ENCODE assay signal across 8 cellular contexts in the genomic region with DNA sequence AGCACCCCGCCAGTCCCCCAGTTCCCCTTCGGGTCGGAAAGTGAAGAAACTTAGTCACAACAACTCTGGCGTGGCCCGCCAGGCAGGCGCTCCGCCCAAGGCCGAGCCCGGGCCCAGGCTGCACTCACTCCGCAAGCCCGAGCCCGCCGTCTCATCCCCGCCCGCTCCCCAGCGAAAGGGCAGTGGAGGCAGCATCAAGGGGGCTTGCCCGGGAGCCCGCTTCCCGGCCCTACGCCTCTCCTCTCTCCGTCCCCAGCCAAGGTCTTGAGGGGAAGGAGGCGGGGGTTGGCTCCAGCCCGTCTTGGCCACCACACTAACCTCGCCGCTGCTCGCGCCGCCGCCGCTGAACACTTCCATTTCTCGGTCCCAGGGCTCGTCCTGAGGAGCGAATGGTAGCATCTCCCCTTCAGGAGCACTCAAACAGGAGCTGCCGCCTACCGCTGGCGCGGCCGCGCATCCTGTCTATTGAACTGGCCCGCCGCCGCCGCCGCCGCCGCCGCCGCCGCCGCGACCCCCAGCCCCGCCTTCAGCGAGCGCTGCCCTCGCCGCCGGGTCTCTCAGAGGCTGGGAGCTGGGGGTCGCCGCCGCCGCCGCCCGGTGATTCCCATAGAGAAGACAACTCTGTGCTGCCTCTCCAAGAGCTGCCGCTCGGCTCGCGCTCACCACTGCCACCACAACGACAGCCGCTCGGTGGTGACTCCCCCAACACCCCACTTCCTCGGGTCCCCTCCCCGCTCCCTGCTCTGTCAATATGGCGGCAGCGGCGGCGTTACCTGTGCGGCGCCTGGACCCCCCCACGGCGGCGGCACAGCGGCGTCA. TPM values are rescaled to one million over a fixed set of nuclear protein-coding genes. Genes with fewer than 3 reads are reported as not detected.
DNase-seq lines count a peak whose midpoint lies in the region; ATAC-seq lines count a peak whose summit lies in the region.

A gene (minus strand): TSS at position 699 of the 819 bp plus-strand sequence. CDS start 300 bp downstream, at position 399.

- no peaks in the 10 kb centered on the region for H3K27me3 ChIP-seq in aorta (ENCODE audit: control insufficient read depth in 1 of 2, insufficient read depth in 2 of 2, low read length in 1 of 2)

- peak within 1 kb of the TSS; percentile 67 to 79 for H3K4me3 ChIP-seq in aorta (ENCODE audit: low read length in 2 of 2)

- CTCF ChIA-PET in T-cell (lab: Charles Lee) = no interaction called here

- no peak within 1 kb of the TSS for H3K27ac Mint-ChIP-seq in activated CD4-positive, alpha-beta T cell treated with anti-CD3 and anti-CD28 coated beads, Interleukin-2, amount 10 ng/mL, durations not matched to agents 24 days and 14 days
- H3K27ac Mint-ChIP-seq in T-cell (no peak within 1 kb of the TSS), naive B cell (peak within 1 kb of the TSS in 1 of 6 donors; percentile 91)

- peak within 1 kb of the TSS; percentile 55 for H3K4me3 Mint-ChIP-seq in activated CD4-positive, alpha-beta T cell treated with anti-CD3 and anti-CD28 coated beads, Interleukin-2, amount 10 ng/mL, durations not matched to agents 24 days and 14 days
- H3K4me3 Mint-ChIP-seq in T-cell = peak within 1 kb of the TSS; percentile 49 to 63 (median 52)
- peak within 1 kb of the TSS; percentile 48 to 83 (median 68) for H3K4me3 Mint-ChIP-seq in naive B cell

- intact Hi-C loops in activated CD4-positive, alpha-beta T cell treated with anti-CD3 and anti-CD28 coated beads, Interleukin-2, amount 10 ng/mL, durations not matched to agents 24 days and 14 days (cut with micrococcal nuclease) = no loop called here
- intact Hi-C loops in aorta (cut with DNase I) = loop anchor here in 1 of 2 donors (5.0 kb wide), 1 partner anchor 315 kb away; a partner anchor contains a TSS

- H3K36me3 ChIP-seq in aorta (ENCODE audit: control insufficient read depth in 1 of 2, insufficient read depth in 2 of 2, low read length in 1 of 2) = no peaks in the 10 kb centered on the region

- H3K4me1 Mint-ChIP-seq in activated CD4-positive, alpha-beta T cell treated with anti-CD3 and anti-CD28 coated beads, Interleukin-2, amount 10 ng/mL, durations not matched to agents 24 days and 14 days = no peaks in the 10 kb centered on the region
- H3K4me1 Mint-ChIP-seq in T-cell = peaks cover 0 to 7% (median 6%) of the 10 kb centered on the region in 3 donors
- H3K4me1 Mint-ChIP-seq in naive B cell = peaks cover 0 to 5% (median 5%) of the 10 kb centered on the region in 3 donors

- WGBS in aorta, 2 donors = 1 to 31% methylated on average over 70 to 83 of the region's 83 CpGs

- no peaks in the 10 kb centered on the region for H3K9me3 ChIP-seq in aorta (ENCODE audit: control insufficient read depth, low read length)

- no peaks in the 10 kb centered on the region for H3K9me3 Mint-ChIP-seq in activated CD4-positive, alpha-beta T cell treated with anti-CD3 and anti-CD28 coated beads, Interleukin-2, amount 10 ng/mL, durations not matched to agents 24 days and 14 days
- H3K9me3 Mint-ChIP-seq in T-cell (peaks cover 0 to 8% (median 3%) of the 10 kb centered on the region in 3 donors), naive B cell (peaks cover 0 to 15% (median 5%) of the 10 kb centered on the region in 7 donors)

- H3K27ac ChIP-seq in aorta (ENCODE audit: low read depth in 1 of 2, low read length in 2 of 2) = peak within 1 kb of the TSS in 1 of 2 donors; percentile 64

- peak; percentile 42 for DNase-seq in activated CD4-positive, alpha-beta T cell treated with anti-CD3 and anti-CD28 coated beads, Interleukin-2, amount 10 ng/mL, durations not matched to agents 24 days and 14 days
- DNase-seq in activated CD4-positive, alpha-beta T cell treated with anti-CD3 and anti-CD28 coated beads for 1 hour = no peak
- DNase-seq in T-cell = peak in 7 of 34 experiments; percentile 0 to 28 (median 3)
- DNase-seq in naive B cell = peak; percentile 7
- peak; percentile 48 to 80 for DNase-seq in aorta
- DNase-seq in NCI-H128 (lab: John Stamatoyannopoulos, UW; ENCODE audit: unreplicated experiment) = no peak

- no peaks in the 10 kb centered on the region for H3K36me3 Mint-ChIP-seq in activated CD4-positive, alpha-beta T cell treated with anti-CD3 and anti-CD28 coated beads, Interleukin-2, amount 10 ng/mL, durations not matched to agents 24 days and 14 days (ENCODE audit: low read depth)
- H3K36me3 Mint-ChIP-seq in T-cell (no peaks in the 10 kb centered on the region), naive B cell (no peaks in the 10 kb centered on the region)

- ATAC-seq in HG03139 (IDR thresholded peaks at IDR 0.05; ENCODE audit: unreplicated experiment) (peak; percentile 38), T-cell (replicated peaks in 1 of 4) (peak; percentile 20 to 58 (median 30)), esophagus mucosa (peak; percentile 64), naive B cell (ENCODE audit: low read depth in 2 of 2) (peak; percentile 64 to 78), aorta (ENCODE audit: low FRiP score) (peak; percentile 76)

- H3K27me3 Mint-ChIP-seq in activated CD4-positive, alpha-beta T cell treated with anti-CD3 and anti-CD28 coated beads, Interleukin-2, amount 10 ng/mL, durations not matched to agents 24 days and 14 days = peaks cover 8% of the 10 kb centered on the region
- H3K27me3 Mint-ChIP-seq in T-cell (peaks cover 16 to 40% of the 10 kb centered on the region in 2 donors), naive B cell (peaks cover 8 to 27% (median 23%) of the 10 kb centered on the region in 3 donors)

- no peaks in the 10 kb centered on the region for H3K4me1 ChIP-seq in aorta (ENCODE audit: control insufficient read depth in 1 of 2, insufficient read depth in 2 of 2, low read length in 2 of 2)

- POLR2A ChIA-PET in T-cell (lab: Charles Lee) = no interaction called here

RNA-seq across cellular contexts. Expression of the gene that starts here (rescaled TPM):
- total RNA-seq in activated CD4-positive, alpha-beta T cell treated with anti-CD3 and anti-CD28 coated beads, Interleukin-2, amount 10 ng/mL, durations not matched to agents 24 days and 14 days = not detected in 2 replicates
- total RNA-seq in T-cell (under 1 TPM in 4 of 5 donors, not detected in 1; 0.13 to 0.45 (median 0.30) TPM), esophagus mucosa (0.96 TPM), aorta (10 to 100 TPM; 10.6 to 15.3 TPM)
- polyA plus RNA-seq in naive B cell (ENCODE audit: low read depth in 6 of 6) (under 1 TPM in 3 of 6 donors, not detected in 3; 0.13 to 0.86 (median 0.39) TPM), aorta (1 to 10 TPM; 4.9 to 8.5 TPM)

Comparison
In these comparisons a context has a peak if more than half of its experiments do, and no peak if none do; other contexts are left out.
1. Peak in DNase-seq in activated CD4-positive, alpha-beta T cell treated with anti-CD3 and anti-CD28 coated beads, Interleukin-2, amount 10 ng/mL, durations not matched to agents 24 days and 14 days; RNA of the gene not detected or under 1 TPM.
2. Peak in ATAC-seq in T-cell; RNA of the gene not detected or under 1 TPM.
3. Peak in ATAC-seq in esophagus mucosa; RNA of the gene not detected or under 1 TPM.
4. Peak in DNase-seq and ATAC-seq in naive B cell; RNA of the gene not detected or under 1 TPM.
5. DNase-seq: peak in aorta (2 of 2); none in activated CD4-positive, alpha-beta T cell treated with anti-CD3 and anti-CD28 coated beads for 1 hour (single experiment) and NCI-H128 (single experiment).
6. Peak in every context shown above with its lines, with median percentiles within 50 percentile points of each other: H3K4me3 Mint-ChIP-seq and ATAC-seq.